In genomic region chr1:154170547-154171221, GRCh38 we compare ENCODE assay signal across 12 cellular contexts. TPM values are rescaled to one million over a fixed set of nuclear protein-coding genes. Genes with fewer than 3 reads are reported as not detected.
DNase-seq lines count a peak whose midpoint lies in the region; ATAC-seq, FAIRE-seq and TF ChIP-seq lines count a peak whose summit lies in the region.
"Had no signal": no experiment of that assay in that cellular context is flagged by ENCODE, and none has a peak within 500 bp of the region (broad histone marks: within the 10 kb centered on the region; RNA-seq: fewer than 3 reads in every experiment).

No MANE protein-coding gene starts in this region.

- TF ChIP-seq CTCF in A549 (IDR thresholded peaks at IDR 0.05) (no peak), osteoblast (IDR thresholded peaks at IDR 0.05; ENCODE audit: extremely low read depth, low read depth, low read length) (no peak), left ventricle myocardium inferior (IDR thresholded peaks at IDR 0.05; ENCODE audit: borderline replicate concordance) (no peak)

- POLR2A ChIA-PET in A549 (lab: Yijun Ruan, JAX) = no interaction called here

- TF ChIP-seq EP300 in A549 (IDR thresholded peaks at IDR 0.05) = no peak

- H4K20me1 ChIP-seq in osteoblast (ENCODE audit: insufficient read depth, low read length) = peaks cover 53% of the 10 kb centered on the region

- H3K27ac ChIP-seq in A549 (no peak overlapping the region), osteoblast (ENCODE audit: low read depth, low read length) (peak overlapping the region; percentile 35), left ventricle myocardium inferior (replicated peaks) (no peak overlapping the region)

- ATAC-seq in A549 (no peak), GM21619 (IDR thresholded peaks at IDR 0.05; ENCODE audit: unreplicated experiment) (no peak)

- no peak overlapping the region for H3K4me2 ChIP-seq in A549
- no peak overlapping the region for H3K4me2 ChIP-seq in osteoblast (ENCODE audit: insufficient read depth, low read length)

- H3K79me2 ChIP-seq in osteoblast (ENCODE audit: insufficient read depth, low read length) = peaks cover 88% of the 10 kb centered on the region

- FAIRE-seq in A549 (lab: Jason Lieb, UNC) = no peak

- H3K9me3 ChIP-seq in A549 = no peaks in the 10 kb centered on the region
- H3K9me3 ChIP-seq in osteoblast (ENCODE audit: low read depth, low read length) = no peaks in the 10 kb centered on the region
- no peaks in the 10 kb centered on the region for H3K9me3 ChIP-seq in left ventricle myocardium inferior (replicated peaks)

- TF ChIP-seq RAD21 in A549 (conservative IDR thresholded peaks at IDR 0.05 in 1 of 2, IDR thresholded peaks at IDR 0.05 in 1 of 2) = no peak

- DNase-seq in A549 (ENCODE audit: low read depth in 1 of 2, low spot score in 1 of 2) (no peak), NCI-H82 (lab: John Stamatoyannopoulos, UW) (peak; percentile 84), amniotic epithelial cell (ENCODE audit: low read depth) (peak; percentile 52), osteoblast (ENCODE audit: insufficient read length, low spot score, missing footprints) (no peak), NCI-H1930 (lab: John Stamatoyannopoulos, UW) (no peak), NCI-H187 treated with DMSO at 0.1 percent for 48 hours (lab: John Stamatoyannopoulos, UW) (no peak), left ventricle myocardium inferior (no peak)
- DNase-seq: C1 segment of cervical spinal cord, NCI-H510A treated with DMSO at 0.1 percent for 48 hours had no signal

- intact Hi-C loops in left ventricle myocardium inferior (cut with micrococcal nuclease) = no loop called here

- peaks cover 81% of the 10 kb centered on the region for H3K36me3 ChIP-seq in osteoblast (ENCODE audit: insufficient read depth, low read length)
- H3K36me3 ChIP-seq in left ventricle myocardium inferior = peaks cover 98% of the 10 kb centered on the region

- no peak overlapping the region for H3K4me3 ChIP-seq in A549
- H3K4me3 ChIP-seq in osteoblast (ENCODE audit: insufficient read depth, low read length) = no peak overlapping the region
- H3K4me3 ChIP-seq in left ventricle myocardium inferior = no peak overlapping the region

- H3K27me3 ChIP-seq in osteoblast (ENCODE audit: insufficient read depth, low read length) (no peaks in the 10 kb centered on the region), left ventricle myocardium inferior (ENCODE audit: low read depth) (no peaks in the 10 kb centered on the region)

- no peak overlapping the region for H2AFZ ChIP-seq in osteoblast (ENCODE audit: low read length)

- CTCF ChIA-PET in A549 (lab: Yijun Ruan, JAX) = interaction anchor here (1.1 kb wide), 1 partner anchor 11 kb away, joined by 5 read pairs; no protein-coding TSS in a partner anchor

- H3K4me1 ChIP-seq in A549 (no peaks in the 10 kb centered on the region), osteoblast (ENCODE audit: insufficient read depth, low read length) (peaks cover 4% of the 10 kb centered on the region), left ventricle myocardium inferior (peaks cover 5% of the 10 kb centered on the region)

- no peak for TF ChIP-seq POLR2A in A549 (IDR thresholded peaks at IDR 0.05; ENCODE audit: low read length)

TF ChIP-seq in A549, 52 proteins besides CTCF, POLR2A, EP300 and RAD21:
- TF ChIP-seq GATA3 (IDR thresholded peaks at IDR 0.05; ENCODE audit: borderline replicate concordance) (no peak), KDM5A (IDR thresholded peaks at IDR 0.05) (no peak), CBX2 (IDR thresholded peaks at IDR 0.05; ENCODE audit: borderline replicate concordance, low read depth) (no peak), ZSCAN20 (CRISPR knock-in tag; IDR thresholded peaks at IDR 0.05) (no peak), USF2 (IDR thresholded peaks at IDR 0.05) (peak; percentile 55), ATOH8 (CRISPR knock-in tag; IDR thresholded peaks at IDR 0.05; ENCODE audit: low read depth) (no peak), E2F6 (IDR thresholded peaks at IDR 0.05; ENCODE audit: borderline replicate concordance, low read depth) (no peak)
TF ChIP-seq in A549: peak in this region for 1.

RNA-seq across cellular contexts. Expression of gene NUP210L, which starts 15.8 kb away (rescaled TPM):
- polyA plus RNA-seq in A549 (2011; rRNA removed) = not detected in 2 replicates
- not detected in 2 replicates for polyA plus RNA-seq in A549 (2012; cell fraction: cytosol; rRNA removed)
- polyA plus RNA-seq in A549 (2012; cell fraction: nucleus; rRNA removed) = not detected in 2 replicates
- not detected in 3 replicates for polyA plus RNA-seq in A549 (2017; fragmentation: RNase III; extraction: RNeasy Plus Mini Kit Qiagen cat#74134 plus additional on column Dnase treatment)
- polyA minus RNA-seq in A549 (2011; rRNA and poly(A)+ RNA removed) = 0.05 TPM in 1 of 2 replicates, not detected in the other
- total RNA-seq in osteoblast = under 0.01 TPM in 2 replicates
- 0.30 TPM for total RNA-seq in left ventricle myocardium inferior
- total RNA-seq: HT-29 had no signal

RNA-seq across cellular contexts. Expression of gene TPM3, which starts 21.2 kb away (rescaled TPM):
- polyA plus RNA-seq in A549 (2011; rRNA removed) = 300 and 618 TPM in 2 replicates
- polyA plus RNA-seq in A549 (2012; cell fraction: cytosol; rRNA removed) = 235 and 269 TPM in 2 replicates
- 154 and 174 TPM in 2 replicates for polyA plus RNA-seq in A549 (2012; cell fraction: nucleus; rRNA removed)
- polyA plus RNA-seq in A549 (2017; fragmentation: RNase III; extraction: RNeasy Plus Mini Kit Qiagen cat#74134 plus additional on column Dnase treatment) = 495 to 510 TPM (median 500 TPM) in 3 replicates
- 81.4 and 88.0 TPM in 2 replicates for polyA minus RNA-seq in A549 (2011; rRNA and poly(A)+ RNA removed)
- total RNA-seq in osteoblast = 299 and 306 TPM in 2 replicates
- 161 TPM for total RNA-seq in left ventricle myocardium inferior

RNA-seq across cellular contexts. Expression of gene CFAP141, which starts 35.4 kb away (rescaled TPM):
- not detected in 2 replicates for polyA plus RNA-seq in A549 (2011; rRNA removed)
- not detected in 2 replicates for polyA plus RNA-seq in A549 (2012; cell fraction: cytosol; rRNA removed)
- not detected in 2 replicates for polyA plus RNA-seq in A549 (2012; cell fraction: nucleus; rRNA removed)
- 0.37 TPM in 1 of 3 replicates, not detected in the others for polyA plus RNA-seq in A549 (2017; fragmentation: RNase III; extraction: RNeasy Plus Mini Kit Qiagen cat#74134 plus additional on column Dnase treatment)
- not detected in 2 replicates for polyA minus RNA-seq in A549 (2011; rRNA and poly(A)+ RNA removed)
- not detected in 2 replicates for total RNA-seq in osteoblast
- not detected for total RNA-seq in left ventricle myocardium inferior
- total RNA-seq: HT-29, subcutaneous adipose tissue had no signal

RNA-seq across cellular contexts. Expression of gene UBAP2L, which starts 50.1 kb away (rescaled TPM):
- polyA plus RNA-seq in A549 (2011; rRNA removed) (137 and 169 TPM in 2 replicates), A549 (2017; fragmentation: RNase III; extraction: RNeasy Plus Mini Kit Qiagen cat#74134 plus additional on column Dnase treatment) (155 to 169 TPM (median 159 TPM) in 3 replicates)
- 133 and 171 TPM in 2 replicates for polyA plus RNA-seq in A549 (2012; cell fraction: cytosol; rRNA removed)
- 375 and 398 TPM in 2 replicates for polyA plus RNA-seq in A549 (2012; cell fraction: nucleus; rRNA removed)
- polyA minus RNA-seq in A549 (2011; rRNA and poly(A)+ RNA removed) = 124 and 127 TPM in 2 replicates
- total RNA-seq in osteoblast (88.3 and 98.1 TPM in 2 replicates), left ventricle myocardium inferior (101 TPM)

Comparison
In these comparisons a context has a peak if more than half of its experiments do, and no peak if none do; other contexts are left out.
1. DNase-seq: peak in NCI-H82 (single experiment) and amniotic epithelial cell (single experiment); none in A549 (0 of 2), osteoblast (single experiment), NCI-H1930 (0 of 2), NCI-H187 treated with DMSO at 0.1 percent for 48 hours (single experiment) and left ventricle myocardium inferior (single experiment).